In the genomic region with DNA sequence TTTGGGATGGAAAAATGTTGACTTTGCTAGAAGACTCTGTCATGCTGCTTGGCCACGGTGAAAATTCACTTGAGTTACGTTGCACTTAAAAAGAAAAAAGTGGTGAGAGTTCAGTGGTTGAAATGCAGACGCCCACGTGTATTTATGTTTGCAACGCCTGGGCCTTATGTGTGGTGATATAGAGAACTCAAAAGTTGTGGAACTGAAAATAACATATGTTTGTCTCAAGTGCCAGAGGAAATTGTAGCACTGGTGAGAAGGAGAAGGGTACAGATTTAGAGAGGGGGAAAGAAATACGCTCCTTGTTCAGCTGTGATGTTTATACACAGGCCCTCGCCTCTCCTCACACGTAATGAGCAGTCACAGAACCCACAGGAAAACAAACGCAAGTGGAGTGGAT, we compare ENCODE assay signal across 20 cellular contexts.
DNase-seq lines count a peak whose midpoint lies in the region; ATAC-seq lines count a peak whose summit lies in the region.
"Had no signal": no experiment of that assay in that cellular context is flagged by ENCODE, and none has a peak within 500 bp of the region (broad histone marks: within the 10 kb centered on the region; RNA-seq: fewer than 3 reads in every experiment).

No MANE protein-coding gene starts in this region.

- H3K27ac Mint-ChIP-seq in activated T-cell treated with anti-CD3 and anti-CD28 coated beads, Interleukin-2, amount 50 U/mL, for 72 hours: peak overlapping the region; percentile 9
- H3K27ac Mint-ChIP-seq in activated T-cell treated with anti-CD3 and anti-CD28 coated beads, Interleukin-2, amount 50 U/mL, for 24 hours: no peak overlapping the region
- H3K27ac Mint-ChIP-seq: CD4-positive, alpha-beta memory T cell; memory B cell; natural killer cell treated with Interleukin-12 subunit alpha and Interleukin-12 subunit beta and Interleukin-15 and Interleukin-18, amount 100 ng/mL, for 72 hours had no signal

- H3K36me3 Mint-ChIP-seq in activated T-cell treated with anti-CD3 and anti-CD28 coated beads, Interleukin-2, amount 50 U/mL, for 72 hours (ENCODE audit: insufficient read depth in 2 of 2): peaks cover 0 to 2% of the 10 kb centered on the region in 2 donors
- H3K36me3 Mint-ChIP-seq in activated T-cell treated with anti-CD3 and anti-CD28 coated beads, Interleukin-2, amount 50 U/mL, for 24 hours (ENCODE audit: low read depth): no peaks in the 10 kb centered on the region
- H3K36me3 Mint-ChIP-seq: CD4-positive, alpha-beta memory T cell; memory B cell; natural killer cell treated with Interleukin-12 subunit alpha and Interleukin-12 subunit beta and Interleukin-15 and Interleukin-18, amount 100 ng/mL, for 72 hours had no signal

- no peak for DNase-seq in activated T-cell treated with anti-CD3 and anti-CD28 coated beads, Interleukin-2, amount 50 U/mL, for 72 hours
- no peak for DNase-seq in activated T-cell treated with anti-CD3 and anti-CD28 coated beads, Interleukin-2, amount 50 U/mL, for 24 hours
- DNase-seq in DMS79 treated with DMSO at 0.1 percent for 48 hours (lab: John Stamatoyannopoulos, UW) (no peak), KG1 (lab: John Stamatoyannopoulos, UW) (no peak), EL (no peak), NCI-H146 treated with DMSO at 0.1 percent for 48 hours (lab: John Stamatoyannopoulos, UW; ENCODE audit: unreplicated experiment) (no peak)
- DNase-seq: activated CD4-positive, alpha-beta T cell treated with anti-CD3 and anti-CD28 coated beads for 4 hours; activated T-cell treated with anti-CD3 and anti-CD28 coated beads, Interleukin-2, amount 50 U/mL, for 4 hours; CD4-positive, alpha-beta memory T cell; esophagus squamous epithelium; NCI-H1417 treated with DMSO at 0.1 percent for 48 hours; retina; stimulated activated naive CD8-positive, alpha-beta T cell treated with anti-CD3 and anti-CD28 coated beads, Interleukin-15, Interleukin-2, amounts not matched to agents 100 U/mL and 50 U/mL, for 24 hours; T-helper 9 cell; upper lobe of right lung had no signal

- H3K27me3 Mint-ChIP-seq in activated T-cell treated with anti-CD3 and anti-CD28 coated beads, Interleukin-2, amount 50 U/mL, for 72 hours (ENCODE audit: low read depth): peaks cover 36% of the 10 kb centered on the region
- H3K27me3 Mint-ChIP-seq in activated T-cell treated with anti-CD3 and anti-CD28 coated beads, Interleukin-2, amount 50 U/mL, for 24 hours: peaks cover 42% of the 10 kb centered on the region

- no peak for ATAC-seq in activated T-cell treated with anti-CD3 and anti-CD28 coated beads, Interleukin-2, amount 50 U/mL, for 72 hours (replicated peaks in 1 of 2)
- ATAC-seq in GM21529 (IDR thresholded peaks at IDR 0.05; ENCODE audit: unreplicated experiment) (peak; percentile 66), HG03159 (IDR thresholded peaks at IDR 0.05; ENCODE audit: unreplicated experiment) (peak; percentile 50)
- ATAC-seq: A549; activated T-cell treated with anti-CD3 and anti-CD28 coated beads, Interleukin-2, amount 50 U/mL, for 4 hours; natural killer cell treated with Interleukin-12 subunit alpha and Interleukin-12 subunit beta and Interleukin-15 and Interleukin-18, amount 100 ng/mL, for 72 hours; stimulated activated naive CD8-positive, alpha-beta T cell treated with anti-CD3 and anti-CD28 coated beads, Interleukin-15, Interleukin-2, amounts not matched to agents 100 U/mL and 50 U/mL, for 24 hours; upper lobe of right lung had no signal

- H3K9me3 Mint-ChIP-seq in activated T-cell treated with anti-CD3 and anti-CD28 coated beads, Interleukin-2, amount 50 U/mL, for 72 hours: no peaks in the 10 kb centered on the region
- no peaks in the 10 kb centered on the region for H3K9me3 Mint-ChIP-seq in activated T-cell treated with anti-CD3 and anti-CD28 coated beads, Interleukin-2, amount 50 U/mL, for 24 hours
- H3K9me3 Mint-ChIP-seq: activated T-cell treated with anti-CD3 and anti-CD28 coated beads, Interleukin-2, amount 50 U/mL, for 4 hours had no signal

- H3K4me1 Mint-ChIP-seq in activated T-cell treated with anti-CD3 and anti-CD28 coated beads, Interleukin-2, amount 50 U/mL, for 72 hours (ENCODE audit: low read depth): no peaks in the 10 kb centered on the region
- H3K4me1 Mint-ChIP-seq in activated T-cell treated with anti-CD3 and anti-CD28 coated beads, Interleukin-2, amount 50 U/mL, for 24 hours (ENCODE audit: low read depth): peaks cover 5% of the 10 kb centered on the region
- H3K4me1 Mint-ChIP-seq: CD4-positive, alpha-beta memory T cell; memory B cell had no signal

- no peak overlapping the region for H3K4me3 Mint-ChIP-seq in activated T-cell treated with anti-CD3 and anti-CD28 coated beads, Interleukin-2, amount 50 U/mL, for 72 hours
- no peak overlapping the region for H3K4me3 Mint-ChIP-seq in activated T-cell treated with anti-CD3 and anti-CD28 coated beads, Interleukin-2, amount 50 U/mL, for 24 hours
- H3K4me3 Mint-ChIP-seq: activated T-cell treated with anti-CD3 and anti-CD28 coated beads, Interleukin-2, amount 50 U/mL, for 4 hours; CD4-positive, alpha-beta memory T cell; memory B cell; natural killer cell treated with Interleukin-12 subunit alpha and Interleukin-12 subunit beta and Interleukin-15 and Interleukin-18, amount 100 ng/mL, for 72 hours had no signal

Comparison
In these comparisons a context has a peak if more than half of its experiments do, and no peak if none do; other contexts are left out.
1. ATAC-seq: peak in GM21529 (single experiment) and HG03159 (single experiment); none in activated T-cell treated with anti-CD3 and anti-CD28 coated beads, Interleukin-2, amount 50 U/mL, for 72 hours (0 of 2).